1 cellular context compared by ENCODE assay signal in genomic region chr10:89625041-89625765, GRCh38.
TF ChIP-seq lines count a peak whose summit lies in the region.

No MANE protein-coding gene starts in this region.

TF ChIP-seq in IMR-90, 13 proteins besides CTCF, POLR2A, EP300 and RAD21:
- TF ChIP-seq RCOR1 (IDR thresholded peaks at IDR 0.05; ENCODE audit: insufficient replicate concordance, low read length) (no peak), RFX5 (IDR thresholded peaks at IDR 0.05; ENCODE audit: low read depth, low read length) (no peak), MAFK (IDR thresholded peaks at IDR 0.05; ENCODE audit: low read depth, low read length) (no peak), NFE2L2 (IDR thresholded peaks at IDR 0.05; ENCODE audit: low read depth, low read length) (no peak), USF2 (IDR thresholded peaks at IDR 0.05; ENCODE audit: low read depth, low read length) (no peak), SMC3 (IDR thresholded peaks at IDR 0.05; ENCODE audit: low read depth, low read length) (no peak), MXI1 (IDR thresholded peaks at IDR 0.05; ENCODE audit: borderline replicate concordance, low read depth, low read length) (no peak), CHD1 (IDR thresholded peaks at IDR 0.05; ENCODE audit: low read depth, low read length) (no peak), ELK1 (IDR thresholded peaks at IDR 0.05; ENCODE audit: borderline replicate concordance, low read depth, low read length) (no peak)
